Comparison of ENCODE assay signal across 1 cellular context in the genomic region with DNA sequence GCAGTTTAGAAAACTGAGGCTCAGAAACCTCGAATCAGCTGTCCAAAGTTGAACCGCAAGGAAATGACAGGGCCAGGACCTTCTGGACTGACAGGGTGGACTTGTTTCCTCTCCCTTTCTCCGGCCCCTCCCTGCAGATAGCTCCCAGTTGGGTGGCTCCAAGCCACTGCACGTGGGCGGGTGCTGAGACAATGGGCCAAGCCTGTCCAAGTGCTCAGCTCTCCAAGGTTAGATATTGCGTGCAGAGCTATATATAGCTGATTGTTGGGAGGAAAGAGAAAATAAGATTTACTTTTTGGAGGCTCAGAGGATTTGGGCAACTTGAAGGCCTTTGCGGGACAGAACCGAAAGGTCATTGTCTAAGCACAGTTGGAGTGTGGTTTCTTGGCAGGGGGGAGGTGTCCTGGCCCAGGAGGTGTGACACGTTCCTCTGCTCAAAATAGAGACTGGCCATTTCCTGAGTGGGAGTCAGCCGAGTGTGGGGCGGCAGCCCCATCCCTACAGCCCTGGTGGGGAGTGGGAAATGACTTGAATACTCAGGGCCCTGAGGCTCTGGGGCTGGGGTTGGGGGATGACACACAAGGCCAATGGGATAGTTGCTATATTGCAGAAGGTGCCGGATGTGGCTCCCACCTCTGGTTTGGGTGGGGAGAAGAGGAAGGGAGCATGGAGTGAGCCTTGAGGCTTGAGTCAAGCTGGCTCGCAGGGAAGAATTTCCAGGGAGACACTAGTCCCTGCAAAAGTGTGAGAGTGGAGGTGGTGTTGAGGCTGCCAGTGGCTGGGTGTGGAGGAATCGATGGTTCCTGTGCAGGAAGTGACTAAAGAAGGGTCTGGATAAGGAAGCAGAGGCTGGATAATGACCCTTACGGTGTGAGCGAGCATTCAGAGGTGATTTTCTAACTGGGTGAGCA.
TF ChIP-seq lines count a peak whose summit lies in the region.

No MANE protein-coding gene starts in this region.

TF ChIP-seq in IMR-90, 13 proteins besides CTCF, POLR2A, EP300 and RAD21 (continued from another document):
- TF ChIP-seq RFX5 (IDR thresholded peaks at IDR 0.05; ENCODE audit: low read depth, low read length) = no peak
